ENCODE assay signal across 1 cellular context in genomic region chr11:67486481-67487195, GRCh38.
TF ChIP-seq lines count a peak whose summit lies in the region.

No MANE protein-coding gene starts in this region.

TF ChIP-seq in GM12878, 131 proteins besides CTCF, POLR2A, EP300 and RAD21 (continued from another document and continues in another):
- no peak for TF ChIP-seq SIX5 (IDR thresholded peaks at IDR 0.05; ENCODE audit: low read depth, low read length, severe bottlenecking)
- TF ChIP-seq CUX1 (IDR thresholded peaks at IDR 0.05; ENCODE audit: insufficient replicate concordance, low read depth, low read length), result peak; percentile 94
- no peak for TF ChIP-seq IRF5 (IDR thresholded peaks at IDR 0.05; ENCODE audit: borderline replicate concordance)
- TF ChIP-seq E4F1 (IDR thresholded peaks at IDR 0.05; ENCODE audit: borderline replicate concordance, partially characterized antibody), result no peak
- peak; percentile 82 for TF ChIP-seq MTA2 (IDR thresholded peaks at IDR 0.05; ENCODE audit: low read depth)
- no peak for TF ChIP-seq NR2C2 (IDR thresholded peaks at IDR 0.05; ENCODE audit: borderline replicate concordance, control insufficient read depth, insufficient read length, low read depth)
- peak; percentile 73 for TF ChIP-seq JUNB (IDR thresholded peaks at IDR 0.05)
- no peak for TF ChIP-seq REST (IDR thresholded peaks at IDR 0.05; ENCODE audit: low read depth, low read length)
- no peak for TF ChIP-seq PRDM15 (CRISPR knock-in tag; IDR thresholded peaks at IDR 0.05)
- peak; percentile 79 for TF ChIP-seq SP1 (IDR thresholded peaks at IDR 0.05; ENCODE audit: low read depth, low read length)
- no peak for TF ChIP-seq NFIC (IDR thresholded peaks at IDR 0.05; ENCODE audit: low read depth, low read length)
- no peak for TF ChIP-seq FOXM1 (IDR thresholded peaks at IDR 0.05; ENCODE audit: low read depth, low read length)
- 0 out of 4 replicates have a peak, but pooled peaks of 1 of the 2 experiments have one; percentile 14 for TF ChIP-seq CEBPB (IDR thresholded peaks at IDR 0.05; ENCODE audit: borderline replicate concordance in 1 of 2, low read depth in 2 of 2, low read length in 2 of 2)
- TF ChIP-seq RBBP5 (conservative IDR thresholded peaks at IDR 0.05), result no peak
- TF ChIP-seq CBFB (IDR thresholded peaks at IDR 0.05; ENCODE audit: low read depth), result peak; percentile 96
- TF ChIP-seq SUPT20H (IDR thresholded peaks at IDR 0.05; ENCODE audit: borderline replicate concordance, control insufficient read depth, low read depth, low read length), result no peak
- no peak for TF ChIP-seq ZZZ3 (IDR thresholded peaks at IDR 0.05; ENCODE audit: control insufficient read depth, insufficient read length, low read depth)
- TF ChIP-seq MYC (IDR thresholded peaks at IDR 0.05; ENCODE audit: insufficient read depth, insufficient read length, insufficient replicate concordance, low read length, severe bottlenecking), result no peak
- TF ChIP-seq IRF3 (IDR thresholded peaks at IDR 0.05), result no peak; the same call in 1 of the 2 replicates
- TF ChIP-seq MEF2A (IDR thresholded peaks at IDR 0.05; ENCODE audit: insufficient read depth, low read depth, low read length), result peak; percentile 59; the same call in 1 of the 2 replicates
- TF ChIP-seq CHD2 (IDR thresholded peaks at IDR 0.05; ENCODE audit: borderline replicate concordance, low read depth, low read length), result peak; percentile 65
- TF ChIP-seq KAT2A (conservative IDR thresholded peaks at IDR 0.05; ENCODE audit: control insufficient read depth, low read depth, low read length), result no peak
- TF ChIP-seq STAT1 (conservative IDR thresholded peaks at IDR 0.05), result no peak
- peak; percentile 14; the same call in 1 of the 2 replicates for TF ChIP-seq RFX5 (IDR thresholded peaks at IDR 0.05; ENCODE audit: low read depth, low read length)
- no peak for TF ChIP-seq ZBTB40 (IDR thresholded peaks at IDR 0.05; ENCODE audit: borderline replicate concordance)
- TF ChIP-seq RCOR1 (conservative IDR thresholded peaks at IDR 0.05; ENCODE audit: low read depth, low read length), result peak; percentile 86; the same call in 1 of the 2 replicates
- TF ChIP-seq PKNOX1 (IDR thresholded peaks at IDR 0.05), result no peak
- TF ChIP-seq FOS (IDR thresholded peaks at IDR 0.05; ENCODE audit: borderline replicate concordance, extremely low read depth, insufficient read length), result no peak
- peak; percentile 88 for TF ChIP-seq ATF7 (IDR thresholded peaks at IDR 0.05; ENCODE audit: low read depth)
- TF ChIP-seq ZSCAN29 (IDR thresholded peaks at IDR 0.05), result peak; percentile 7; the same call in 1 of the 2 replicates
- no peak for TF ChIP-seq BRCA1 (IDR thresholded peaks at IDR 0.05; ENCODE audit: low read depth, low read length)
- TF ChIP-seq CBX5 (IDR thresholded peaks at IDR 0.05; ENCODE audit: low read depth), result no peak
